Comparison of ENCODE assay signal across 8 cellular contexts in the genomic region with DNA sequence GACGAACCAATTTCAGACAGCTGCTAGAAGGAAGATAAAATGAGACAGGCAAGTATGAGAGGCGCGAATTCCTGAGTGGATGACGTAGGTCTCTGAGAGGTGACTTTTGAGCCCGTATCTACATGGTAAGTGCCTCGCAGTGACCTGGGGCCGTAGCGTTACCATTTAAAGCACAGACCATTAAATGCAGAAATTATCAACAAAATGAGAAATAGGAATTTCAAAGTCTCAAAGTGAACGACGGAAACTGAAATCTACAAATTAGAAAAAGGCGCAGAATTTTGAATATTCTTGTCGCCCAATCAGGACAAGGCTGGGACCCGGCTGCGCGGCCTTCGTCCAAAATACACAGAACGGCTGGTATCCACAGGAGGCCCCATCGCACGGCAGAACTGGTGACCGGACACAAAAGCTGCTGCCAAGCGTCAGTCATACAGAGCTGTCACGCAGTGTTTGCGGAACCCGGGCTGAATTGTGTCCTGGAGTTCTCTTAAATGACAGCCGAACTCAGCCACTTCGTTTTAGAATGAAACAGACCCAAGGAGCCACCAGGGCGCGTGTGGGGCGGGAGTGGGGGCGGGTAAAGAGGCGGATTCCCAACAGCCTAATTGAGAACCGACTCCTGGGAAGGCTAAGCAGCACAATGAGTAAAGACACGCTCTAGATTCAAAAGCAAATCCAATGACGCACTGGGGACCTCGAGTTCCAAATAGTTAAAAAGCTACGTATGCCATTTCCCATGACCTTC.
DNase-seq lines count a peak whose midpoint lies in the region; ATAC-seq and TF ChIP-seq lines count a peak whose summit lies in the region.

No MANE protein-coding gene starts in this region.

- H3K27me3 Mint-ChIP-seq in central memory CD8-positive, alpha-beta T cell: no peaks in the 10 kb centered on the region

- no peak for ATAC-seq in activated CD4-positive, CD25-positive, alpha-beta regulatory T cell treated with anti-CD3 and anti-CD28 coated beads, Interleukin-2, amount 50 U/mL, for 24 hours
- ATAC-seq in central memory CD8-positive, alpha-beta T cell (replicated peaks; ENCODE audit: extremely low read depth, poor library complexity, severe bottlenecking): peak; percentile 2
- no peak for ATAC-seq in GM21717 (IDR thresholded peaks at IDR 0.05; ENCODE audit: unreplicated experiment)

- H3K4me3 ChIP-seq in WI38 (ENCODE audit: low read depth, low read length): peak overlapping the region; percentile 71

- no peaks in the 10 kb centered on the region for H3K36me3 Mint-ChIP-seq in central memory CD8-positive, alpha-beta T cell (ENCODE audit: insufficient read depth)

- peak in 3 of 4 experiments; percentile 22 to 32 (median 32) for DNase-seq in activated CD4-positive, CD25-positive, alpha-beta regulatory T cell (lab: John Stamatoyannopoulos, UW)
- DNase-seq in NCI-H2227 (lab: John Stamatoyannopoulos, UW; ENCODE audit: unreplicated experiment) (peak; percentile 83), islet precursor cell (peak; percentile 88), smooth muscle cell of the brain vasculature (ENCODE audit: low read depth, low spot score) (peak; percentile 63)
- DNase-seq in central memory CD8-positive, alpha-beta T cell (ENCODE audit: low spot score in 2 of 2): peak; percentile 41 to 59

- no peak overlapping the region for H3K4me3 Mint-ChIP-seq in central memory CD8-positive, alpha-beta T cell

- H3K27ac Mint-ChIP-seq in central memory CD8-positive, alpha-beta T cell (ENCODE audit: low read depth): no peak overlapping the region

- no peak for TF ChIP-seq CTCF in WI38 (IDR thresholded peaks at IDR 0.05; ENCODE audit: low read depth, low read length)

- no peaks in the 10 kb centered on the region for H3K4me1 Mint-ChIP-seq in central memory CD8-positive, alpha-beta T cell

- H3K9me3 Mint-ChIP-seq in central memory CD8-positive, alpha-beta T cell: no peaks in the 10 kb centered on the region

Comparison
In these comparisons a context has a peak if more than half of its experiments do, and no peak if none do; other contexts are left out.
1. DNase-seq: peak in every context shown above with its lines; median percentile 88 in islet precursor cell; 83 in NCI-H2227; 63 in smooth muscle cell of the brain vasculature; 50 in central memory CD8-positive, alpha-beta T cell; 32 in activated CD4-positive, CD25-positive, alpha-beta regulatory T cell.